Comparison of ENCODE assay signal across 15 cellular contexts in genomic region chr3:110773413-110773954, GRCh38.
DNase-seq lines count a peak whose midpoint lies in the region; ATAC-seq and TF ChIP-seq lines count a peak whose summit lies in the region.
"Had no signal": no experiment of that assay in that cellular context is flagged by ENCODE, and none has a peak within 500 bp of the region (broad histone marks: within the 10 kb centered on the region; RNA-seq: fewer than 3 reads in every experiment).

No MANE protein-coding gene starts in this region.

- peak overlapping the region; percentile 89 for H2BK20ac ChIP-seq in IMR-90 (ENCODE audit: low read depth, low read length)

- no peaks in the 10 kb centered on the region for H3K79me1 ChIP-seq in IMR-90 (ENCODE audit: low read depth in 1 of 2, low read length in 2 of 2)

- no peaks in the 10 kb centered on the region for H3K9me1 ChIP-seq in IMR-90 (ENCODE audit: insufficient read depth, low read length)

- H3K36me3 ChIP-seq in IMR-90 (ENCODE audit: control insufficient read depth, insufficient read depth, low read length) (no peaks in the 10 kb centered on the region), H7 (replicated peaks; ENCODE audit: control insufficient read depth, insufficient read depth, low read length) (no peaks in the 10 kb centered on the region)
- H3K36me3 ChIP-seq: cardiac muscle cell had no signal

- peak overlapping the region; percentile 64 for H3K56ac ChIP-seq in IMR-90 (ENCODE audit: extremely low read depth, insufficient read depth, low read length)

- H4K91ac ChIP-seq in IMR-90 (ENCODE audit: insufficient read depth, low read depth, low read length): peak overlapping the region; percentile 77

- TF ChIP-seq POLR2A in IMR-90 (IDR thresholded peaks at IDR 0.05; ENCODE audit: low read depth, low read length): no peak

- peak overlapping the region; percentile 70; the same call in 1 of the 2 replicates for H3K23ac ChIP-seq in IMR-90 (ENCODE audit: low read depth, low read length)

- H4K20me1 ChIP-seq in IMR-90 (ENCODE audit: insufficient read depth, low read length): no peaks in the 10 kb centered on the region

- peak overlapping the region; percentile 80 for H3K27ac ChIP-seq in IMR-90 (ENCODE audit: insufficient read depth, low read length)
- H3K27ac ChIP-seq: cardiac muscle cell had no signal

- peak overlapping the region; percentile 49; the same call in 1 of the 2 replicates for H2AK5ac ChIP-seq in IMR-90 (ENCODE audit: low read depth, low read length)

- in situ Hi-C loops in IMR-90 (cut with MboI; ENCODE audit: low sequenced_read_pairs): no loop called here

- peak overlapping the region; percentile 57 to 72 for H4K8ac ChIP-seq in IMR-90 (ENCODE audit: low read depth in 2 of 2, low read length in 2 of 2)

- H2AK9ac ChIP-seq in IMR-90 (replicated peaks; ENCODE audit: low read depth, low read length, poor library complexity): peak overlapping the region; percentile 78

- WGBS in IMR-90 (ENCODE audit: extremely low coverage in 2 of 2, insufficient read length in 1 of 2), 2 experiments: 100% methylated on average over 1 of the region's 9 CpGs; no CpG with 5 or more reads in 1 of the 2 experiments

- H2BK15ac ChIP-seq in IMR-90 (ENCODE audit: low read depth, low read length): peak overlapping the region; percentile 1; the same call in 1 of the 3 replicates

- H2BK5ac ChIP-seq in IMR-90 (ENCODE audit: low read depth, low read length, poor library complexity, severe bottlenecking): peak overlapping the region; percentile 96

- H2AFZ ChIP-seq in IMR-90 (replicated peaks; ENCODE audit: low read length, poor library complexity): peak overlapping the region; percentile 61

- H3K4ac ChIP-seq in IMR-90 (ENCODE audit: low read depth, low read length): peak overlapping the region; percentile 91

- peak overlapping the region; percentile 76 for H3K14ac ChIP-seq in IMR-90 (replicated peaks; ENCODE audit: low read depth, low read length)

- H3K18ac ChIP-seq in IMR-90 (ENCODE audit: low read depth, low read length): peak overlapping the region; percentile 84

- peak; percentile 92 for ATAC-seq in IMR-90 (ENCODE audit: low read depth)
- no peak for ATAC-seq in HG03378 (IDR thresholded peaks at IDR 0.05; ENCODE audit: unreplicated experiment)
- ATAC-seq: stimulated activated naive B cell treated with anti-CD40 and anti-IgM and Interleukin-4, amounts not matched to agents 10 μg/mL and 1 μg/mL and 100 μg/mL, for 72 hours had no signal

- H3K27me3 ChIP-seq in IMR-90 (ENCODE audit: control insufficient read depth, insufficient read depth, low read length) (no peaks in the 10 kb centered on the region), H7 (ENCODE audit: control insufficient read depth, insufficient read depth, low read length) (no peaks in the 10 kb centered on the region)
- H3K27me3 ChIP-seq: cardiac muscle cell had no signal

- H3K9ac ChIP-seq in IMR-90 (ENCODE audit: low read depth, low read length): no peak overlapping the region

- CTCF ChIA-PET in IMR-90 (lab: Yijun Ruan, JAX): interaction anchor here (0.7 kb wide), 2 partner anchors 154 to 907 kb away, joined by 3 to 8 read pairs; no protein-coding TSS in a partner anchor

- BruUV-seq in IMR-90 (replicated peaks; lab: Mats Ljungman, UMichigan): no TSS peak

- peak overlapping the region; percentile 93 for H2BK120ac ChIP-seq in IMR-90 (ENCODE audit: low read depth, low read length)

- peaks cover 7% of the 10 kb centered on the region; the same call in 1 of the 2 replicates for H3K4me1 ChIP-seq in IMR-90 (ENCODE audit: control insufficient read depth, insufficient read depth, low read length)

- POLR2A ChIA-PET in IMR-90 (lab: Charles Lee; ENCODE audit: unreplicated experiment): interaction anchor here (0.6 kb wide), 2 partner anchors 37 to 161 kb away, joined by 5 to 6 read pairs; no protein-coding TSS in a partner anchor

- intact Hi-C loops in IMR-90 (cut with micrococcal nuclease): loop anchor here (1.0 to 10.0 kb wide), 4 partner anchors 41 to 349 kb away; partner anchors contain the start of gene NECTIN3

- TF ChIP-seq CTCF in AG10803 (conservative IDR thresholded peaks at IDR 0.05; ENCODE audit: low read length): no peak
- TF ChIP-seq CTCF in IMR-90 (conservative IDR thresholded peaks at IDR 0.05; ENCODE audit: low read depth, low read length): no peak

- dilution Hi-C loops in IMR-90 (cut with HindIII; ENCODE audit: low sequenced_read_pairs, unreplicated experiment): no loop called here

- peak overlapping the region; percentile 84 for H4K5ac ChIP-seq in IMR-90 (ENCODE audit: low read depth, low read length)

- H3K4me2 ChIP-seq in IMR-90 (ENCODE audit: low read depth, low read length): peak overlapping the region; percentile 30; the same call in 1 of the 2 replicates

- no peak overlapping the region for H3K4me3 ChIP-seq in AG10803 (ENCODE audit: low read length)
- H3K4me3 ChIP-seq in IMR-90 (ENCODE audit: insufficient read depth, low read depth, low read length): no peak overlapping the region
- H3K4me3 ChIP-seq in H7 (ENCODE audit: insufficient read depth, low read depth, low read length): no peak overlapping the region
- H3K4me3 ChIP-seq: cardiac muscle cell had no signal

- DNase-seq in AG10803 (ENCODE audit: low read depth) (peak; percentile 40), IMR-90 (peak; percentile 98), brain pericyte (ENCODE audit: low read depth, low spot score) (peak; percentile 66), islet precursor cell (peak; percentile 69), OCI-M1 (lab: John Stamatoyannopoulos, UW) (no peak), DMS153 treated with DMSO at 0.1 percent for 48 hours (lab: John Stamatoyannopoulos, UW; ENCODE audit: unreplicated experiment) (no peak), H7 (no peak)
- DNase-seq: activated T-cell treated with anti-CD3 and anti-CD28 coated beads, Interleukin-2, amount 50 U/mL, for 48 hours; erythroblast; NCI-H146; SIG-M5; stimulated activated CD4-positive, alpha-beta T cell treated with anti-CD3 and anti-CD28 coated beads, Interleukin-1b, Interleukin-23, amount 100 ng/mL, for 48 hours; stimulated activated naive B cell treated with anti-CD40 and anti-IgM and Interleukin-4, amounts not matched to agents 10 μg/mL and 1 μg/mL and 100 μg/mL, for 72 hours had no signal

- TF ChIP-seq RAD21 in IMR-90 (IDR thresholded peaks at IDR 0.05; ENCODE audit: low read length): no peak; the same call in 1 of the 2 replicates

- H3K9me3 ChIP-seq in IMR-90 (ENCODE audit: control insufficient read depth, insufficient read depth, low read length): no peaks in the 10 kb centered on the region

TF ChIP-seq in IMR-90, 13 proteins besides CTCF, POLR2A, EP300 and RAD21:
- TF ChIP-seq RCOR1 (IDR thresholded peaks at IDR 0.05; ENCODE audit: insufficient replicate concordance, low read length) (no peak), FOS (IDR thresholded peaks at IDR 0.05; ENCODE audit: low read depth, low read length) (peak; percentile 80), CEBPB (IDR thresholded peaks at IDR 0.05; ENCODE audit: low read depth, low read length) (peak; percentile 58; the same call in 1 of the 2 replicates), NFE2L2 (IDR thresholded peaks at IDR 0.05; ENCODE audit: low read depth, low read length) (no peak), MXI1 (IDR thresholded peaks at IDR 0.05; ENCODE audit: borderline replicate concordance, low read depth, low read length) (no peak), SMC3 (IDR thresholded peaks at IDR 0.05; ENCODE audit: low read depth, low read length) (no peak), MAZ (IDR thresholded peaks at IDR 0.05; ENCODE audit: borderline replicate concordance, low read depth, low read length) (peak; percentile 13; the same call in 1 of the 2 replicates), MAFK (IDR thresholded peaks at IDR 0.05; ENCODE audit: low read depth, low read length) (peak; percentile 51), BHLHE40 (IDR thresholded peaks at IDR 0.05; ENCODE audit: low read depth, low read length) (peak; percentile 86), CHD1 (IDR thresholded peaks at IDR 0.05; ENCODE audit: low read depth, low read length) (no peak), RFX5 (IDR thresholded peaks at IDR 0.05; ENCODE audit: low read depth, low read length) (no peak), USF2 (IDR thresholded peaks at IDR 0.05; ENCODE audit: low read depth, low read length) (no peak), ELK1 (IDR thresholded peaks at IDR 0.05; ENCODE audit: borderline replicate concordance, low read depth, low read length) (no peak)

Comparison
In these comparisons a context has a peak if more than half of its experiments do, and no peak if none do; other contexts are left out.
1. DNase-seq: peak in AG10803 (single experiment), IMR-90 (single experiment), brain pericyte (single experiment) and islet precursor cell (single experiment); none in OCI-M1 (single experiment), DMS153 treated with DMSO at 0.1 percent for 48 hours (single experiment) and H7 (single experiment).